Comparison of ENCODE assay signal across 12 cellular contexts in the genomic region with DNA sequence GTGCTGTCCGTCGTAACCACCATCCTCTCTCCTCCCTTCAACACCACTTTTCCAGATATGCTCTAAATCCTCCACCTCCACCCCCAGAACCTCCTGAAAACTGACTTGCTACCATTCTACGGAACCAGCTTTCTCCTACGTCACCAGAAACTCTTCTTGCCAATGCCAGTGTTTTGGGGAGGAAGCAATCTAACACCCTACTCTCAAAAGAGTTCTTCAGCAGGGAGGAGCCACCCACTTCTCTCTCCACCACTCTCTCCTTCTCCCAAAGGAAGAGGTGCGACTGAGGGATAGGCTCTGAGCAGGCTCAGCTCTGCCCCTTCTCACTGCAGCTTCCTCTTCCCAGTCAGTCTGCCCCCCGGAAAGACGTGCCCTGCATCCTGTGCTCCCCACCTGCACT. TPM values are rescaled to one million over a fixed set of nuclear protein-coding genes. Genes with fewer than 3 reads are reported as not detected.
DNase-seq lines count a peak whose midpoint lies in the region; ATAC-seq and TF ChIP-seq lines count a peak whose summit lies in the region.
"Had no signal": no experiment of that assay in that cellular context is flagged by ENCODE, and none has a peak within 500 bp of the region (broad histone marks: within the 10 kb centered on the region; RNA-seq: fewer than 3 reads in every experiment).

No MANE protein-coding gene starts in this region.

- H3K4me3 Mint-ChIP-seq in Calu3 (ENCODE audit: low read depth, unreplicated experiment): no peak overlapping the region
- H3K4me3 Mint-ChIP-seq: H9, natural killer cell had no signal

- WGBS in esophagus muscularis mucosa: 69% methylated on average over 7 of the region's 7 CpGs
- 68 to 77% methylated on average over 5 to 7 of the region's 7 CpGs for WGBS in transverse colon (ENCODE audit: low coverage in 1 of 2), 2 donors

- TF ChIP-seq POLR2A in esophagus muscularis mucosa (IDR thresholded peaks at IDR 0.05; ENCODE audit: low read depth) (no peak), transverse colon (IDR thresholded peaks at IDR 0.05) (no peak)

- no peak for ATAC-seq in HG03097 (IDR thresholded peaks at IDR 0.05; ENCODE audit: low FRiP score, unreplicated experiment)
- ATAC-seq in upper lobe of right lung: no peak

- no peaks in the 10 kb centered on the region for H3K9me3 Mint-ChIP-seq in Calu3 (ENCODE audit: low read depth, unreplicated experiment)
- H3K9me3 Mint-ChIP-seq: natural killer cell had no signal

- peak overlapping the region; percentile 53 for H3K9ac ChIP-seq in skeletal muscle satellite cell (ENCODE audit: low read depth, low read length)
- H3K9ac ChIP-seq: BLaER1 had no signal

- POLR2A ChIA-PET in RWPE1 (lab: Yijun Ruan, JAX; ENCODE audit: low non-redundant PET): interaction anchor here (1.5 kb wide), 1 partner anchor 56 kb away, joined by 4 read pairs; a partner anchor contains a TSS

- TF ChIP-seq CTCF in Calu3 (IDR thresholded peaks at IDR 0.05; ENCODE audit: unreplicated experiment) (no peak), RWPE1 (conservative IDR thresholded peaks at IDR 0.05; ENCODE audit: low read depth) (no peak), esophagus muscularis mucosa (IDR thresholded peaks at IDR 0.05) (no peak), transverse colon (IDR thresholded peaks at IDR 0.05) (no peak), upper lobe of right lung (IDR thresholded peaks at IDR 0.05) (no peak)

- in situ Hi-C loops in transverse colon (cut with MboI; ENCODE audit: low pct_ligation_motif_present in 1 of 4, low pct_unique_long_range_greater_than_20kb in 1 of 4, low sequenced_read_pairs in 3 of 4): loop anchor here in 1 of 4 donors (10.0 kb wide), 1 partner anchor 93 kb away; no protein-coding TSS in a partner anchor

- no peaks in the 10 kb centered on the region for H3K36me3 ChIP-seq in esophagus muscularis mucosa
- H3K36me3 ChIP-seq in skeletal muscle satellite cell (ENCODE audit: insufficient read depth, low read length): no peaks in the 10 kb centered on the region
- no peaks in the 10 kb centered on the region for H3K36me3 ChIP-seq in transverse colon
- no peaks in the 10 kb centered on the region for H3K36me3 ChIP-seq in upper lobe of right lung
- H3K36me3 ChIP-seq: BLaER1 had no signal

- CTCF ChIA-PET in Calu3 (lab: Charles Lee): interaction anchor here (0.7 to 2.3 kb wide), 13 partner anchors 27 to 156 kb away, joined by 3 to 44 read pairs (median 7); a partner anchor contains a TSS
- CTCF ChIA-PET in RWPE1 (lab: Yijun Ruan, JAX): interaction anchor here (0.7 to 1.9 kb wide), 11 partner anchors 10 to 67 kb away, joined by 3 to 23 read pairs (median 7); a partner anchor contains a TSS

- TF ChIP-seq EP300 in esophagus muscularis mucosa (IDR thresholded peaks at IDR 0.05) (no peak), transverse colon (IDR thresholded peaks at IDR 0.05; ENCODE audit: low read depth) (no peak)

- H3K9me3 ChIP-seq in esophagus muscularis mucosa: no peaks in the 10 kb centered on the region
- no peaks in the 10 kb centered on the region for H3K9me3 ChIP-seq in skeletal muscle satellite cell (replicated peaks; ENCODE audit: low read length)
- no peaks in the 10 kb centered on the region for H3K9me3 ChIP-seq in transverse colon
- no peaks in the 10 kb centered on the region for H3K9me3 ChIP-seq in upper lobe of right lung

- H3K27ac Mint-ChIP-seq in Calu3 (ENCODE audit: unreplicated experiment): peak overlapping the region; percentile 73
- H3K27ac Mint-ChIP-seq: H9, natural killer cell had no signal

- H3K27me3 ChIP-seq in esophagus muscularis mucosa (no peaks in the 10 kb centered on the region), skeletal muscle satellite cell (ENCODE audit: control insufficient read depth, insufficient read depth, low read length) (no peaks in the 10 kb centered on the region), transverse colon (no peaks in the 10 kb centered on the region), upper lobe of right lung (no peaks in the 10 kb centered on the region)
- H3K27me3 ChIP-seq: BLaER1 had no signal

- peaks cover 29% of the 10 kb centered on the region for H3K36me3 Mint-ChIP-seq in Calu3 (ENCODE audit: insufficient read depth, unreplicated experiment)
- H3K36me3 Mint-ChIP-seq: natural killer cell had no signal

- peak overlapping the region; percentile 66 for H3K27ac ChIP-seq in RWPE1
- peak overlapping the region in 3 of 4 donors; percentile 45 to 63 (median 62) for H3K27ac ChIP-seq in esophagus muscularis mucosa (replicated peaks in 1 of 4)
- H3K27ac ChIP-seq in transverse colon: no peak overlapping the region
- no peak overlapping the region for H3K27ac ChIP-seq in upper lobe of right lung
- H3K27ac ChIP-seq: BLaER1 had no signal

- intact Hi-C loops in Calu3 (cut with micrococcal nuclease; ENCODE audit: unreplicated experiment) (loop anchor here (1.0 to 5.0 kb wide), 7 partner anchors 37 to 178 kb away; a partner anchor contains a TSS), esophagus muscularis mucosa (cut with DNase I) (loop anchor here (5.0 to 10.0 kb wide), 3 partner anchors 46 to 176 kb away; a partner anchor contains a TSS), transverse colon (cut with DNase I; ENCODE audit: low total_unique reads) (no loop called here), upper lobe of right lung (cut with DNase I) (loop anchor here (5.0 to 10.0 kb wide), 2 partner anchors 53 to 59 kb away; a partner anchor contains a TSS)

- H3K4me3 ChIP-seq in esophagus muscularis mucosa (no peak overlapping the region), skeletal muscle satellite cell (ENCODE audit: low read length) (no peak overlapping the region), transverse colon (no peak overlapping the region), upper lobe of right lung (no peak overlapping the region)
- H3K4me3 ChIP-seq: BLaER1 had no signal

- peaks cover 30 to 38% (median 34%) of the 10 kb centered on the region in 4 donors for H3K4me1 ChIP-seq in esophagus muscularis mucosa
- peaks cover 42% of the 10 kb centered on the region for H3K4me1 ChIP-seq in skeletal muscle satellite cell (ENCODE audit: control insufficient read depth, insufficient read depth, low read length)
- H3K4me1 ChIP-seq in transverse colon: peaks cover 22 to 40% (median 24%) of the 10 kb centered on the region in 4 donors
- peaks cover 34% of the 10 kb centered on the region for H3K4me1 ChIP-seq in upper lobe of right lung

- no TSS peak for BruUV-seq in Calu3 (replicated peaks; lab: Mats Ljungman, UMichigan)

- H3K4me2 ChIP-seq in skeletal muscle satellite cell (ENCODE audit: low read length): peak overlapping the region; percentile 73
- H3K4me2 ChIP-seq: BLaER1 had no signal

- DNase-seq in Calu3: no peak
- no peak for DNase-seq in RWPE1 (ENCODE audit: low spot score)
- DNase-seq in esophagus muscularis mucosa (ENCODE audit: extremely low spot score): no peak
- DNase-seq in transverse colon: no peak
- no peak for DNase-seq in upper lobe of right lung
- DNase-seq: natural killer cell had no signal

- H3K4me1 Mint-ChIP-seq in Calu3 (ENCODE audit: low read depth, unreplicated experiment): peaks cover 64% of the 10 kb centered on the region

- no peaks in the 10 kb centered on the region for H3K27me3 Mint-ChIP-seq in Calu3 (ENCODE audit: unreplicated experiment)

RNA-seq across cellular contexts. Expression of a gene that starts 6.1 kb away (rescaled TPM):
- 11.1 and 14.1 TPM in 2 replicates for total RNA-seq in Calu3 (2022)
- under 1 TPM in 2 of 4 donors, not detected in 2; 0.34 to 0.71 TPM for total RNA-seq in esophagus muscularis mucosa
- total RNA-seq in skeletal muscle satellite cell (2012; rRNA removed): 2.5 and 3.9 TPM in 2 replicates
- total RNA-seq in transverse colon: 1 to 10 TPM in 1 of 4 donors, not detected in 3; 2.2 TPM
- total RNA-seq in upper lobe of right lung: 5.6 TPM
- total RNA-seq: natural killer cell had no signal

RNA-seq across cellular contexts. Expression of a gene that starts 22.6 kb away (rescaled TPM):
- total RNA-seq in Calu3 (2022): not detected in 2 replicates
- 1 to 10 TPM in 3 of 4 donors, not detected in 1; 2.1 to 4.2 (median 2.7) TPM for total RNA-seq in esophagus muscularis mucosa
- 11.6 and 13.2 TPM in 2 replicates for total RNA-seq in skeletal muscle satellite cell (2012; rRNA removed)
- total RNA-seq in transverse colon: under 1 TPM in 1 of 4 donors, not detected in 3; 0.64 TPM
- total RNA-seq in upper lobe of right lung: 1.3 TPM
- total RNA-seq: H9, natural killer cell had no signal

RNA-seq across cellular contexts. Expression of a gene that starts 26.1 kb away (rescaled TPM):
- total RNA-seq in Calu3 (2022): 19.8 and 20.5 TPM in 2 replicates
- 100 to 1,000 TPM; 154 to 362 (median 273) TPM for total RNA-seq in esophagus muscularis mucosa
- 169 and 399 TPM in 2 replicates for total RNA-seq in skeletal muscle satellite cell (2012; rRNA removed)
- total RNA-seq in transverse colon: 100 to 1,000 TPM in 1 of 4 donors, 10 to 100 TPM in 3; 40.8 to 138 (median 78.6) TPM
- 377 TPM for total RNA-seq in upper lobe of right lung

RNA-seq across cellular contexts. Expression of a gene that starts 31.0 kb away (rescaled TPM):
- not detected in 2 replicates for total RNA-seq in Calu3 (2022)
- total RNA-seq in esophagus muscularis mucosa: under 1 TPM in 1 of 4 donors, not detected in 3; 0.98 TPM
- 1.3 TPM in 1 of 2 replicates, not detected in the other for total RNA-seq in skeletal muscle satellite cell (2012; rRNA removed)
- not detected for total RNA-seq in transverse colon
- not detected for total RNA-seq in upper lobe of right lung
- total RNA-seq: dermis microvascular lymphatic vessel endothelial cell, H9, lower leg skin, natural killer cell had no signal

RNA-seq across cellular contexts. Expression of a gene that starts 35.9 kb away (rescaled TPM):
- total RNA-seq in Calu3 (2022) (1,521 and 2,023 TPM in 2 replicates), esophagus muscularis mucosa (100 to 1,000 TPM; 432 to 759 (median 607) TPM), transverse colon (100 to 1,000 TPM; 219 to 881 (median 433) TPM), upper lobe of right lung (1,046 TPM)
- total RNA-seq in skeletal muscle satellite cell (2012; rRNA removed): 1,129 and 1,390 TPM in 2 replicates
- total RNA-seq: H9 had no signal

Comparison
In these comparisons a context has a peak if more than half of its experiments do, and no peak if none do; other contexts are left out.
1. H3K27ac ChIP-seq: peak in RWPE1 (single experiment) and esophagus muscularis mucosa (3 of 4); none in transverse colon (0 of 4) and upper lobe of right lung (single experiment).